Comparison of ENCODE assay signal across 21 cellular contexts in genomic region chr10:99916776-99917175, GRCh38.
"Had no signal": no experiment of that assay in that cellular context is flagged by ENCODE, and none has a peak within 500 bp of the region (broad histone marks: within the 10 kb centered on the region; RNA-seq: fewer than 3 reads in every experiment).

No MANE protein-coding gene starts in this region.

- H3K27me3 Mint-ChIP-seq: activated CD4-positive, alpha-beta T cell treated with anti-CD3 and anti-CD28 coated beads, Interleukin-2, amount 10 ng/mL, durations not matched to agents 7 days and 5 days; dendritic cell treated with granulocyte-macrophage colony-stimulating factor and Interleukin-4, amounts not matched to agents 40 ng/mL and 50 ng/mL, for 4 days; stimulated activated naive CD8-positive, alpha-beta T cell treated with anti-CD3 and anti-CD28 coated beads, Interleukin-15, amount 100 ng/mL, for 72 hours had no signal

- H3K27ac Mint-ChIP-seq: activated CD4-positive, alpha-beta T cell treated with anti-CD3 and anti-CD28 coated beads, Interleukin-2, amount 10 ng/mL, durations not matched to agents 7 days and 5 days; dendritic cell treated with granulocyte-macrophage colony-stimulating factor and Interleukin-4, amounts not matched to agents 40 ng/mL and 50 ng/mL, for 4 days; nephron progenitor cell; stimulated activated naive CD8-positive, alpha-beta T cell treated with anti-CD3 and anti-CD28 coated beads, Interleukin-15, amount 100 ng/mL, for 72 hours had no signal

- H3K36me3 ChIP-seq: ascending aorta, upper lobe of left lung had no signal

- H3K9me3 Mint-ChIP-seq: activated CD4-positive, alpha-beta T cell treated with anti-CD3 and anti-CD28 coated beads, Interleukin-2, amount 10 ng/mL, durations not matched to agents 7 days and 5 days; dendritic cell treated with granulocyte-macrophage colony-stimulating factor and Interleukin-4, amounts not matched to agents 40 ng/mL and 50 ng/mL, for 4 days; nephron progenitor cell; stimulated activated naive CD8-positive, alpha-beta T cell treated with anti-CD3 and anti-CD28 coated beads, Interleukin-15, amount 100 ng/mL, for 72 hours had no signal

- H3K4me3 ChIP-seq: pancreas, right lobe of liver, suprapubic skin had no signal

- DNase-seq: activated CD4-positive, alpha-beta T cell treated with anti-CD3 and anti-CD28 coated beads, Interleukin-2, amount 10 ng/mL, durations not matched to agents 7 days and 5 days; activated CD8-positive, alpha-beta memory T cell treated with anti-CD3 and anti-CD28 coated beads, Interleukin-2, amount 50 U/mL, for 4 hours; activated effector memory CD4-positive, alpha-beta T cell treated with Interleukin-2 at 50 U/mL for 16 hours; activated naive CD4-positive, alpha-beta T cell treated with anti-CD3 and anti-CD28 coated beads, Interleukin-2, amount 50 U/mL, for 16 hours; activated T-cell treated with anti-CD3 and anti-CD28 coated beads, Interleukin-2, amount 50 U/mL, for 48 hours; effector CD8-positive, alpha-beta T cell; heart right ventricle; midbrain; nephron progenitor cell; pancreas; right lobe of liver; small intestine; stimulated activated CD4-positive, alpha-beta T cell treated with anti-CD3 and anti-CD28 coated beads, Interleukin-15, amount 100 ng/mL, for 24 hours; stimulated activated CD4-positive, alpha-beta T cell treated with anti-CD3 and anti-CD28 coated beads, Interleukin-2, amount 100 ng/mL, for 48 hours; stimulated activated naive CD8-positive, alpha-beta T cell treated with anti-CD3 and anti-CD28 coated beads, Interleukin-15, amount 100 ng/mL, for 72 hours; T1000 had no signal

- H3K27me3 ChIP-seq: ascending aorta, heart right ventricle, pancreas, right lobe of liver, suprapubic skin, upper lobe of left lung had no signal

- H3K4me3 Mint-ChIP-seq: activated CD4-positive, alpha-beta T cell treated with anti-CD3 and anti-CD28 coated beads, Interleukin-2, amount 10 ng/mL, durations not matched to agents 7 days and 5 days; dendritic cell treated with granulocyte-macrophage colony-stimulating factor and Interleukin-4, amounts not matched to agents 40 ng/mL and 50 ng/mL, for 4 days; stimulated activated naive CD8-positive, alpha-beta T cell treated with anti-CD3 and anti-CD28 coated beads, Interleukin-15, amount 100 ng/mL, for 72 hours had no signal

- H3K9me3 ChIP-seq: ascending aorta, heart right ventricle, pancreas, right lobe of liver, suprapubic skin, upper lobe of left lung had no signal

- ATAC-seq: esophagus mucosa; heart right ventricle; pancreas; right lobe of liver; stimulated activated naive CD8-positive, alpha-beta T cell treated with anti-CD3 and anti-CD28 coated beads, Interleukin-15, amount 100 ng/mL, for 72 hours had no signal
